Comparison of ENCODE assay signal across 8 cellular contexts in the genomic region with DNA sequence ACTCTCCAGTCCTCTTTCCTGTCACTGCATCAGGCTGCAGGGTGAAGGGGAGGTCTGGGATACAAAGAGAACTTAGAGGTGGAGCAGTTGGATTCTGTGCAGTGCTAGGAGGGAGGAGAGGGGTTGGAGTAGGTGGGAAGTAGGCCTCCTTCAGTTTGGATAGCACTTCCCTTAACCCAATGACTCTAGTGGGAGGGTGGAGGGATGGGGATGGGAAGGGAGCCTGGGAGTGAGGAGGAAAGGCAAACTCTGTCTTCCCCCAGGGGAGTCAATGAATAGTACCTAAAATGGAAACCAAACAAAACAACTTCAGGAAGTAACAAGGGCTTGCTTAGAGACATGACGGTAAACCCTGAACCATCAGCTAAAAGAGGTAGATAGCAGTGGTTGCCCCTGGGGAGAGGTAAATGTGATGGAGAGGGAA. TPM values are rescaled to one million over a fixed set of nuclear protein-coding genes. Genes with fewer than 3 reads are reported as not detected.
A peak's percentile ranks its signal among the peaks of the same experiment; 100 is the strongest.
DNase-seq lines count a peak whose midpoint lies in the region; ATAC-seq and TF ChIP-seq lines count a peak whose summit lies in the region.

No MANE protein-coding gene starts in this region.

- peaks cover 13% of the 10 kb centered on the region for H3K4me1 Mint-ChIP-seq in activated CD4-positive, alpha-beta memory T cell treated with anti-CD3 and anti-CD28 coated beads for 36 hours (ENCODE audit: low read depth)

- no peaks in the 10 kb centered on the region for H3K9me3 ChIP-seq in left ventricle myocardium inferior (replicated peaks)

- ATAC-seq in GM21786 (IDR thresholded peaks at IDR 0.05; ENCODE audit: unreplicated experiment) (no peak), GM21381 (IDR thresholded peaks at IDR 0.05; ENCODE audit: unreplicated experiment) (no peak)

- peak; percentile 29 for DNase-seq in GM03348 (ENCODE audit: low spot score)
- no peak for DNase-seq in activated CD4-positive, alpha-beta memory T cell treated with anti-CD3 and anti-CD28 coated beads for 36 hours
- DNase-seq in left ventricle myocardium inferior = no peak
- no peak for DNase-seq in 8988T
- no peak for DNase-seq in medulla oblongata (ENCODE audit: extremely low spot score)

- peaks cover 21% of the 10 kb centered on the region for H3K36me3 ChIP-seq in left ventricle myocardium inferior
- peaks cover 20% of the 10 kb centered on the region for H3K36me3 ChIP-seq in rectal smooth muscle tissue (ENCODE audit: control insufficient read depth, insufficient read depth, low read length)

- no peak overlapping the region for H3K27ac Mint-ChIP-seq in activated CD4-positive, alpha-beta memory T cell treated with anti-CD3 and anti-CD28 coated beads for 36 hours

- no peak overlapping the region for H3K9ac ChIP-seq in rectal smooth muscle tissue (ENCODE audit: low read length)

- CTCF ChIA-PET in activated CD4-positive, alpha-beta memory T cell treated with anti-CD3 and anti-CD28 coated beads for 36 hours (lab: Charles Lee) = interaction anchor here (1.5 to 1.6 kb wide), 2 partner anchors 21 kb away, joined by 4 to 6 read pairs; no protein-coding TSS in a partner anchor

- no peaks in the 10 kb centered on the region for H3K27me3 ChIP-seq in left ventricle myocardium inferior (ENCODE audit: low read depth)
- H3K27me3 ChIP-seq in rectal smooth muscle tissue (ENCODE audit: control insufficient read depth, insufficient read depth, low read length) = no peaks in the 10 kb centered on the region

- peaks cover 18% of the 10 kb centered on the region for H3K27me3 Mint-ChIP-seq in activated CD4-positive, alpha-beta memory T cell treated with anti-CD3 and anti-CD28 coated beads for 36 hours

- no peaks in the 10 kb centered on the region for H3K36me3 Mint-ChIP-seq in activated CD4-positive, alpha-beta memory T cell treated with anti-CD3 and anti-CD28 coated beads for 36 hours

- intact Hi-C loops in activated CD4-positive, alpha-beta memory T cell treated with anti-CD3 and anti-CD28 coated beads for 36 hours (cut with micrococcal nuclease) = no loop called here
- intact Hi-C loops in left ventricle myocardium inferior (cut with micrococcal nuclease) = no loop called here

- H3K4me3 ChIP-seq in left ventricle myocardium inferior (peak overlapping the region; percentile 72), rectal smooth muscle tissue (ENCODE audit: low read length) (peak overlapping the region; percentile 69)

- POLR2A ChIA-PET in activated CD4-positive, alpha-beta memory T cell treated with anti-CD3 and anti-CD28 coated beads for 36 hours (lab: Charles Lee) = no interaction called here

- H3K9me3 Mint-ChIP-seq in activated CD4-positive, alpha-beta memory T cell treated with anti-CD3 and anti-CD28 coated beads for 36 hours = no peaks in the 10 kb centered on the region

- no peak for TF ChIP-seq CTCF in left ventricle myocardium inferior (IDR thresholded peaks at IDR 0.05; ENCODE audit: borderline replicate concordance)

- H3K4me3 Mint-ChIP-seq in activated CD4-positive, alpha-beta memory T cell treated with anti-CD3 and anti-CD28 coated beads for 36 hours = peak overlapping the region; percentile 10

- peak overlapping the region; percentile 98 for H3K27ac ChIP-seq in left ventricle myocardium inferior (replicated peaks)
- H3K27ac ChIP-seq in rectal smooth muscle tissue (ENCODE audit: low read depth, low read length) = peak overlapping the region; percentile 92

- peaks cover 98% of the 10 kb centered on the region for H3K4me1 ChIP-seq in left ventricle myocardium inferior
- peaks cover 62% of the 10 kb centered on the region for H3K4me1 ChIP-seq in rectal smooth muscle tissue (ENCODE audit: control insufficient read depth, insufficient read depth, low read length)

RNA-seq across cellular contexts. Expression of a gene that starts 30.7 kb away (rescaled TPM):
- total RNA-seq in activated CD4-positive, alpha-beta memory T cell treated with anti-CD3 and anti-CD28 coated beads for 36 hours = 1 to 10 TPM; 2.6 to 2.9 TPM
- total RNA-seq in left ventricle myocardium inferior = 758 TPM

Comparison
In these comparisons a context has a peak if more than half of its experiments do, and no peak if none do; other contexts are left out.
1. RNA of a gene that starts 30.7 kb away (total RNA-seq): 758 TPM in left ventricle myocardium inferior (single experiment); 2.6 to 2.9 TPM in activated CD4-positive, alpha-beta memory T cell treated with anti-CD3 and anti-CD28 coated beads for 36 hours; every median in the first group is over 100 times any median in the second.